23 cellular contexts compared by ENCODE assay signal in the genomic region with DNA sequence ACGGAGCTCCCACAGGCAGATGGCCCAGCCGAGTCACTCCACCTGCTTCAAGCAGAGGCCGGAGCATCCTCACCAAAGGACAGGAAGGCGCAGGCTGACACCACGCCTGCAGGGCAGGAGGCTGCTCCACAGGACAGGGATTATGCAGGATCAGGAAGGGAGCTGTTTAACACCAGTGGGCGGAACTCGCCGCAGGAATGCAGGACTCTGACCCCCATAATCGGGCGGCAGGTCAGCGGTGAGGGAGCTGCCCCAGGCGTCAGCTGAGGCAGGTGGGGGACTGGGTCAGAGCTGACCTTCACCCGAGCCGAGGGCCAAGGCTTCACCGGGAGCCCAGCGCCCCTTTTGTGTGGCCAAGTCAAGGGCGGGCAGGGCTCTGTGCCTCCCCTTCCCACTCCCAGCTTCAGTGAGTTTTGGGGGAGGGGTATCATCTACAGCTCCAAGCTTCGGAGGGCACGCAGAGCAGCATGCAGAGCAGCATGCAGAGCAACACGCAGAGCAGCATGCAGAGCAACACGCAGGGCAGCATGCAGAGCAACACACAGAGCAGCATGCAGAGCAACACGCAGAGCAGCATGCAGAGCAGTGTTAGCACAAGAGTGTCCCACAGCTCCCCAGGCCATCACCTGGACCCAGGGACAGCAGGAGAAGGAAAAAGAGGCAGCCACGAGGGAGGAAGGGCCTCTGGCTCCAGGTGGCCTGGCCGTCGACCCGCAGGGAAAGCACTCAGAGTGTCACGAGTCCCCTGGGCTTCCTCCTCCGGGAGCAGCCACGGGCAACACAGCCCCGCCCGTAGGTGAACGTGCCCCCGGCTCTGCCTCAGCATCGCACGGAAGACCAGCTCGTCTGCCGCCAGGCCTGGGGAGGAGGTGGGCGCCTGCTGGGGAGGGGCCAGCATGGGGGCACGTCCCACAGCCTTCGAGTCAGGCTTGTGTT.
DNase-seq lines count a peak whose midpoint lies in the region; ATAC-seq, FAIRE-seq and TF ChIP-seq lines count a peak whose summit lies in the region.
"Had no signal": no experiment of that assay in that cellular context is flagged by ENCODE, and none has a peak within 500 bp of the region (broad histone marks: within the 10 kb centered on the region; RNA-seq: fewer than 3 reads in every experiment).

No MANE protein-coding gene starts in this region.

- H3K79me2 ChIP-seq in H1 (ENCODE audit: control insufficient read depth in 1 of 2, insufficient read depth in 2 of 2, low read length in 2 of 2): no peaks in the 10 kb centered on the region
- H3K79me2 ChIP-seq in neural cell (replicated peaks; ENCODE audit: insufficient read depth, low read length): no peaks in the 10 kb centered on the region

- ATAC-seq in HG03159 (IDR thresholded peaks at IDR 0.05; ENCODE audit: unreplicated experiment) (no peak), GM19324 (IDR thresholded peaks at IDR 0.05; ENCODE audit: low FRiP score, unreplicated experiment) (no peak)
- ATAC-seq: activated CD8-positive, alpha-beta T cell treated with anti-CD3 and anti-CD28 coated beads, Interleukin-2, amount 10 ng/mL, durations not matched to agents 7 days and 5 days; right cardiac atrium; T-cell had no signal

- no peaks in the 10 kb centered on the region for H3F3A ChIP-seq in neural cell (ENCODE audit: insufficient read depth, low read length, poor library complexity, severe bottlenecking)

- H3K36me3 ChIP-seq in BLaER1 treated with 17β-estradiol and CSF1 and Interleukin-3, amounts not matched to agents 10 nM and 100 nM: no peaks in the 10 kb centered on the region
- H3K36me3 ChIP-seq in HEK293 (ENCODE audit: control insufficient read depth in 2 of 2, insufficient read depth in 1 of 2, low read length in 2 of 2) (no peaks in the 10 kb centered on the region), H1 (ENCODE audit: control insufficient read depth in 2 of 4, insufficient read depth in 4 of 4, low read length in 3 of 4) (no peaks in the 10 kb centered on the region; a peak in 1 of 8 replicates), neural cell (ENCODE audit: insufficient read depth, low read length) (no peaks in the 10 kb centered on the region)
- H3K36me3 ChIP-seq: breast epithelium, esophagus muscularis mucosa, neutrophil had no signal

- peak overlapping the region; percentile 61 for H3K4ac ChIP-seq in H1 (replicated peaks; ENCODE audit: insufficient read length, low read depth, low read length)

- no peaks in the 10 kb centered on the region for H3K9me3 ChIP-seq in BLaER1 treated with 17β-estradiol and CSF1 and Interleukin-3, amounts not matched to agents 10 nM and 100 nM (replicated peaks in 1 of 11)
- H3K9me3 ChIP-seq in HEK293 (ENCODE audit: control insufficient read depth, insufficient read depth, low read depth, low read length) (no peaks in the 10 kb centered on the region), H1 (ENCODE audit: insufficient read depth in 2 of 2, low read depth in 1 of 2, low read length in 1 of 2) (no peaks in the 10 kb centered on the region), neural cell (ENCODE audit: low read length) (no peaks in the 10 kb centered on the region)
- H3K9me3 ChIP-seq: breast epithelium, esophagus muscularis mucosa, neutrophil had no signal

- peak overlapping the region in 2 of 11 experiments; percentile 18 to 20; a peak in 1 of 22 replicates for H3K9ac ChIP-seq in BLaER1 treated with 17β-estradiol and CSF1 and Interleukin-3, amounts not matched to agents 10 nM and 100 nM
- H3K9ac ChIP-seq in H1 (replicated peaks in 1 of 4; ENCODE audit: extremely low read depth in 1 of 4, low read depth in 3 of 4, low read length in 3 of 4) (no peak overlapping the region), neural cell (ENCODE audit: low read length) (no peak overlapping the region)

- WGBS in H1 (ENCODE audit: extremely low coverage in 1 of 2, insufficient coverage in 1 of 2, insufficient read length in 1 of 2, insufficient replicate concordance in 2 of 2, low coverage in 1 of 2, low lambda C conversion rate in 2 of 2, missing lambda C conversion rate in 1 of 2), 2 experiments: 82% methylated on average over 33 of the region's 40 CpGs; no CpG with 5 or more reads in 1 of the 2 experiments

- peaks cover 5 to 67% (median 13%) of the 10 kb centered on the region in 11 experiments; a peak in 16 of 22 replicates for H3K27me3 ChIP-seq in BLaER1 treated with 17β-estradiol and CSF1 and Interleukin-3, amounts not matched to agents 10 nM and 100 nM
- no peaks in the 10 kb centered on the region for H3K27me3 ChIP-seq in H1 (replicated peaks in 1 of 4; ENCODE audit: control insufficient read depth in 3 of 4, extremely low read depth in 1 of 4, insufficient read depth in 3 of 4, low read length in 3 of 4)
- H3K27me3 ChIP-seq in neural cell (ENCODE audit: insufficient read depth, low read depth, low read length): no peaks in the 10 kb centered on the region

- H2BK12ac ChIP-seq in H1 (ENCODE audit: low read depth, low read length): peak overlapping the region; percentile 77; the same call in 1 of the 2 replicates

- no peaks in the 10 kb centered on the region; the same call in 1 of the 2 replicates for H3K23me2 ChIP-seq in H1 (ENCODE audit: low read depth, low read length)

- peaks cover 0 to 23% (median 0%) of the 10 kb centered on the region in 11 experiments; a peak in 5 of 22 replicates for H4K20me1 ChIP-seq in BLaER1 treated with 17β-estradiol and CSF1 and Interleukin-3, amounts not matched to agents 10 nM and 100 nM
- H4K20me1 ChIP-seq in H1 (replicated peaks in 1 of 2; ENCODE audit: control insufficient read depth in 1 of 2, insufficient read depth in 2 of 2, low read length in 2 of 2) (no peaks in the 10 kb centered on the region), neural cell (ENCODE audit: insufficient read depth) (no peaks in the 10 kb centered on the region)

- no peaks in the 10 kb centered on the region for H3K79me1 ChIP-seq in H1 (ENCODE audit: low read depth, low read length)

- H2BK5ac ChIP-seq in H1 (ENCODE audit: low read depth, low read length): peak overlapping the region; percentile 44; the same call in 1 of the 2 replicates

- no peak overlapping the region for H3K23ac ChIP-seq in H1 (ENCODE audit: insufficient read length)

- peaks cover 2% of the 10 kb centered on the region for H3K4me1 Mint-ChIP-seq in activated naive CD4-positive, alpha-beta T cell treated with anti-CD3 and anti-CD28 coated beads, Interleukin-2, amount 10 ng/mL, durations not matched to agents 7 days and 5 days

- CTCF ChIA-PET in HEK293 (lab: Yijun Ruan, JAX) (no interaction called here), H1 (lab: Charles Lee; ENCODE audit: partially characterized antibody) (interaction anchor here (0.7 to 2.5 kb wide), 11 partner anchors 9 to 354 kb away, joined by 3 to 9 read pairs (median 3); no protein-coding TSS in a partner anchor)
- CTCF ChIA-PET in activated naive CD4-positive, alpha-beta T cell treated with anti-CD3 and anti-CD28 coated beads, Interleukin-2, amount 10 ng/mL, durations not matched to agents 7 days and 5 days (lab: Charles Lee): no interaction called here

- peak overlapping the region; percentile 99; the same call in 1 of the 2 replicates for H2BK15ac ChIP-seq in H1 (ENCODE audit: low read length)

- H3K9me2 ChIP-seq in neural cell (ENCODE audit: insufficient read depth, low read length): no peaks in the 10 kb centered on the region

- H3K14ac ChIP-seq in H1 (ENCODE audit: insufficient read length): no peak overlapping the region

- no peaks in the 10 kb centered on the region for H3K36me3 Mint-ChIP-seq in activated naive CD4-positive, alpha-beta T cell treated with anti-CD3 and anti-CD28 coated beads, Interleukin-2, amount 10 ng/mL, durations not matched to agents 7 days and 5 days
- H3K36me3 Mint-ChIP-seq: activated naive CD8-positive, alpha-beta T cell treated with anti-CD3 and anti-CD28 coated beads for 36 hours; memory B cell; T-cell had no signal

- no peak overlapping the region for H4K5ac ChIP-seq in H1 (ENCODE audit: insufficient read length, low read depth, low read length)

- no peak overlapping the region for H2BK120ac ChIP-seq in H1 (replicated peaks; ENCODE audit: low read depth, low read length)

- H3K56ac ChIP-seq in H1 (replicated peaks; ENCODE audit: insufficient read length, low read depth, low read length): no peak overlapping the region

- H3K4me3 ChIP-seq in BLaER1 treated with 17β-estradiol and CSF1 and Interleukin-3, amounts not matched to agents 10 nM and 100 nM: no peak overlapping the region; a peak in 2 of 20 replicates
- no peak overlapping the region for H3K4me3 ChIP-seq in HEK293 (ENCODE audit: low read depth, low read length)
- H3K4me3 ChIP-seq in H1 (ENCODE audit: extremely low read depth in 1 of 4, insufficient read depth in 2 of 4, low read depth in 3 of 4, low read length in 4 of 4): no peak overlapping the region
- H3K4me3 ChIP-seq in neural cell (ENCODE audit: low read length): no peak overlapping the region
- H3K4me3 ChIP-seq: breast epithelium, esophagus muscularis mucosa had no signal

- TF ChIP-seq POLR2A in H1 (IDR thresholded peaks at IDR 0.05; ENCODE audit: control extremely low read depth in 1 of 2, low read depth in 2 of 2, low read length in 2 of 2): no peak

- H4K91ac ChIP-seq in H1 (replicated peaks; ENCODE audit: insufficient read length, low read length): peak overlapping the region; percentile 84

- TF ChIP-seq RAD21 in H1 (IDR thresholded peaks at IDR 0.05 in 1 of 2, conservative IDR thresholded peaks at IDR 0.05 in 1 of 2; ENCODE audit: low read depth in 2 of 2, low read length in 2 of 2): no peak
- no peak for TF ChIP-seq RAD21 in neural cell (conservative IDR thresholded peaks at IDR 0.05)

- H4K8ac ChIP-seq in H1 (ENCODE audit: extremely low read depth, insufficient read depth, low read length): peak overlapping the region; percentile 72

- H2AFZ ChIP-seq in H1 (ENCODE audit: low read length): no peak overlapping the region
- no peak overlapping the region for H2AFZ ChIP-seq in neural cell (ENCODE audit: low read depth, low read length)

- H3K4me2 ChIP-seq in BLaER1 treated with 17β-estradiol and CSF1 and Interleukin-3, amounts not matched to agents 10 nM and 100 nM: peak overlapping the region; percentile 55 to 98 (median 93)
- H3K4me2 ChIP-seq in H1 (ENCODE audit: insufficient read depth in 1 of 2, low read depth in 2 of 2, low read length in 2 of 2): 0 out of 4 replicates have a peak overlapping the region, but pooled peaks of 1 of the 2 experiments have one; percentile 1
- H3K4me2 ChIP-seq in neural cell (ENCODE audit: low read length): no peak overlapping the region

- H3K27me3 Mint-ChIP-seq in activated naive CD4-positive, alpha-beta T cell treated with anti-CD3 and anti-CD28 coated beads, Interleukin-2, amount 10 ng/mL, durations not matched to agents 7 days and 5 days: peaks cover 9% of the 10 kb centered on the region

- POLR2A ChIA-PET in HEK293 (lab: Yijun Ruan, JAX) (no interaction called here), H1 (lab: Charles Lee; ENCODE audit: partially characterized antibody) (interaction anchor here (1.2 to 1.5 kb wide), 2 partner anchors 18 to 23 kb away, joined by 3 to 4 read pairs; no protein-coding TSS in a partner anchor)

- FAIRE-seq in H1 (lab: Jason Lieb, UNC): no peak
- FAIRE-seq: GM12892 had no signal

- H3K27ac Mint-ChIP-seq in activated naive CD4-positive, alpha-beta T cell treated with anti-CD3 and anti-CD28 coated beads, Interleukin-2, amount 10 ng/mL, durations not matched to agents 7 days and 5 days: no peak overlapping the region
- H3K27ac Mint-ChIP-seq: activated CD8-positive, alpha-beta T cell treated with anti-CD3 and anti-CD28 coated beads, Interleukin-2, amount 10 ng/mL, durations not matched to agents 7 days and 5 days; activated naive CD8-positive, alpha-beta T cell treated with anti-CD3 and anti-CD28 coated beads for 36 hours; memory B cell; T-cell had no signal

- H2AK5ac ChIP-seq in H1 (ENCODE audit: low read depth, low read length): peak overlapping the region; percentile 94; the same call in 1 of the 2 replicates

- TF ChIP-seq CTCF in HEK293 (tag by site-specific recombination; IDR thresholded peaks at IDR 0.05) (no peak), H1 (IDR thresholded peaks at IDR 0.05; ENCODE audit: control extremely low read depth in 1 of 3, insufficient read depth in 1 of 3, low read depth in 1 of 3, low read length in 3 of 3) (no peak), neural cell (IDR thresholded peaks at IDR 0.05; ENCODE audit: poor library complexity, severe bottlenecking) (no peak)

- peaks cover 26 to 84% (median 80%) of the 10 kb centered on the region in 10 experiments for H3K4me1 ChIP-seq in BLaER1 treated with 17β-estradiol and CSF1 and Interleukin-3, amounts not matched to agents 10 nM and 100 nM
- no peaks in the 10 kb centered on the region for H3K4me1 ChIP-seq in HEK293 (ENCODE audit: control insufficient read depth, insufficient read depth, low read length)
- peaks cover 0 to 26% (median 10%) of the 10 kb centered on the region in 4 experiments; a peak in 4 of 7 replicates for H3K4me1 ChIP-seq in H1 (replicated peaks in 1 of 4; ENCODE audit: control insufficient read depth in 3 of 4, insufficient read depth in 4 of 4, low read length in 3 of 4)
- H3K4me1 ChIP-seq: breast epithelium had no signal

- TF ChIP-seq EP300 in H1 (IDR thresholded peaks at IDR 0.05; ENCODE audit: borderline replicate concordance in 1 of 2, low read depth in 2 of 2, low read length in 2 of 2): no peak
- peak; percentile 16 for TF ChIP-seq EP300 in neural cell (conservative IDR thresholded peaks at IDR 0.05; ENCODE audit: poor library complexity, severe bottlenecking)

- H3K4me3 Mint-ChIP-seq in activated naive CD4-positive, alpha-beta T cell treated with anti-CD3 and anti-CD28 coated beads, Interleukin-2, amount 10 ng/mL, durations not matched to agents 7 days and 5 days: no peak overlapping the region
- H3K4me3 Mint-ChIP-seq: activated CD8-positive, alpha-beta T cell treated with anti-CD3 and anti-CD28 coated beads, Interleukin-2, amount 10 ng/mL, durations not matched to agents 7 days and 5 days; activated naive CD8-positive, alpha-beta T cell treated with anti-CD3 and anti-CD28 coated beads for 36 hours; memory B cell; T-cell had no signal

- no peak for DNase-seq in H1 (ENCODE audit: low read depth in 1 of 2, low spot score in 2 of 2)
- DNase-seq in stimulated activated CD4-positive, alpha-beta T cell treated with anti-CD3 and anti-CD28 coated beads, Interleukin-15, amount 100 ng/mL, for 24 hours: no peak
- DNase-seq in activated naive CD4-positive, alpha-beta T cell treated with anti-CD3 and anti-CD28 coated beads, Interleukin-2, amount 10 ng/mL, durations not matched to agents 7 days and 5 days: no peak
- DNase-seq: activated CD8-positive, alpha-beta T cell treated with anti-CD3 and anti-CD28 coated beads, Interleukin-2, amount 10 ng/mL, durations not matched to agents 7 days and 5 days; activated naive CD8-positive, alpha-beta T cell treated with anti-CD3 and anti-CD28 coated beads for 36 hours; activated T-cell treated with anti-CD3 and anti-CD28 coated beads, Interleukin-2, amount 50 U/mL, for 48 hours; COR-L47; Kasumi-1; NCI-H1105; NCI-H2227 treated with DMSO at 0.1 percent for 48 hours; right cardiac atrium; stimulated activated CD4-positive, alpha-beta T cell treated with anti-CD3 and anti-CD28 coated beads, Interleukin-1b, Interleukin-23, amount 100 ng/mL, for 48 hours; T-cell had no signal

- peak overlapping the region; percentile 48; the same call in 1 of the 2 replicates for H3K18ac ChIP-seq in H1 (ENCODE audit: extremely low read depth, low read length)

- H3K9me3 Mint-ChIP-seq in activated naive CD4-positive, alpha-beta T cell treated with anti-CD3 and anti-CD28 coated beads, Interleukin-2, amount 10 ng/mL, durations not matched to agents 7 days and 5 days: no peaks in the 10 kb centered on the region
- H3K9me3 Mint-ChIP-seq: activated naive CD8-positive, alpha-beta T cell treated with anti-CD3 and anti-CD28 coated beads for 36 hours; T-cell had no signal

- peak overlapping the region; percentile 72; the same call in 1 of the 2 replicates for H2BK20ac ChIP-seq in H1 (ENCODE audit: low read length)

- H3K27ac ChIP-seq in BLaER1 treated with 17β-estradiol and CSF1 and Interleukin-3, amounts not matched to agents 10 nM and 100 nM: no peak overlapping the region
- no peak overlapping the region for H3K27ac ChIP-seq in HEK293 (ENCODE audit: extremely low read depth, low read depth, low read length)
- H3K27ac ChIP-seq in H1 (ENCODE audit: low read depth, low read length): no peak overlapping the region
- no peak overlapping the region for H3K27ac ChIP-seq in neural cell (ENCODE audit: low read length)
- H3K27ac ChIP-seq: breast epithelium, esophagus muscularis mucosa, neutrophil had no signal
